ENCODE assay signal across 30 cellular contexts in the genomic region with DNA sequence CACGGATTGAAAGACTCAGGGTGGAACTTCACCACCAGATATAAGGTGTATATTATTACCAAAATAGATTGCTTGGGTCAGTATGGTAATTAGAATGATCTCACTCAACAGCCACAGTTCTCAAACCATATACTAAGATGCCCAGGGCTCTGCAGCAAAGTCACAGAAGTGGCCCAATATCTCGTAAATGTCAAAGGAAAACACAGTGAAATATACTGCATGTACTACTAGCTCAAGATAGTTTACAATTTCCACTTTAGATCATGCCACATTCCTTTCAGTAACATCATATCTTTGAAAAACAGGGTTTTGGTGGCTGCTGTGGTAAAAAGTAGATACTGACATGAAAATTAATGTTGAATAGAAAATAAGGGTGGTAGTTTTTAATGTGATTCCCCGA.
"Had no signal": no experiment of that assay in that cellular context is flagged by ENCODE, and none has a peak within 500 bp of the region (broad histone marks: within the 10 kb centered on the region; RNA-seq: fewer than 3 reads in every experiment).

No MANE protein-coding gene starts in this region.

- H3K36me3 ChIP-seq: adrenal gland, esophagus muscularis mucosa, gastroesophageal sphincter, heart right ventricle had no signal

- FAIRE-seq: colon had no signal

- H3K27me3 ChIP-seq: adrenal gland, body of pancreas, esophagus muscularis mucosa, gastroesophageal sphincter, heart right ventricle had no signal

- ATAC-seq: activated CD4-positive, alpha-beta T cell treated with anti-CD3 and anti-CD28 coated beads for 36 hours; activated CD8-positive, alpha-beta memory T cell treated with anti-CD3 and anti-CD28 coated beads, Interleukin-2, amount 10 ng/mL, durations not matched to agents 7 days and 5 days; activated CD8-positive, alpha-beta T cell treated with anti-CD3 and anti-CD28 coated beads, Interleukin-2, amount 10 ng/mL, durations not matched to agents 7 days and 5 days; activated naive CD8-positive, alpha-beta T cell treated with anti-CD3 and anti-CD28 coated beads, Interleukin-2, amount 50 U/mL, for 24 hours; body of pancreas; effector memory CD8-positive, alpha-beta T cell; gastroesophageal sphincter; heart right ventricle had no signal

- H3K9me3 ChIP-seq: adrenal gland, body of pancreas, esophagus muscularis mucosa, gastroesophageal sphincter, heart right ventricle had no signal

- H3K27ac ChIP-seq: adrenal gland, body of pancreas, esophagus muscularis mucosa, gastroesophageal sphincter, heart right ventricle had no signal

- H3K4me3 ChIP-seq: adrenal gland, body of pancreas, esophagus muscularis mucosa, gastroesophageal sphincter, heart right ventricle had no signal

- DNase-seq: activated CD4-positive, alpha-beta memory T cell treated with anti-CD3 and anti-CD28 coated beads for 36 hours; activated CD4-positive, alpha-beta T cell treated with anti-CD3 and anti-CD28 coated beads for 36 hours; activated CD4-positive, alpha-beta T cell treated with anti-CD3 and anti-CD28 coated beads, Interleukin-2, amount 10 ng/mL, durations not matched to agents 24 days and 14 days; activated CD4-positive, CD25-positive, alpha-beta regulatory T cell; activated CD4-positive, CD25-positive, alpha-beta regulatory T cell treated with anti-CD3 and anti-CD28 coated beads, Interleukin-2, amount 50 U/mL, for 72 hours; activated CD8-positive, alpha-beta memory T cell treated with anti-CD3 and anti-CD28 coated beads, Interleukin-2, amount 10 ng/mL, durations not matched to agents 7 days and 5 days; activated CD8-positive, alpha-beta memory T cell treated with anti-CD3 and anti-CD28 coated beads, Interleukin-2, amount 50 U/mL, for 4 hours; activated CD8-positive, alpha-beta T cell treated with anti-CD3 and anti-CD28 coated beads, Interleukin-2, amount 10 ng/mL, durations not matched to agents 7 days and 5 days; activated effector memory CD4-positive, alpha-beta T cell treated with anti-CD3 and anti-CD28 coated beads, Interleukin-2, amount 50 U/mL, for 16 hours; activated naive CD4-positive, alpha-beta T cell treated with anti-CD3 and anti-CD28 coated beads for 36 hours; activated naive CD8-positive, alpha-beta T cell treated with anti-CD3 and anti-CD28 coated beads for 36 hours; activated naive CD8-positive, alpha-beta T cell treated with anti-CD3 and anti-CD28 coated beads, Interleukin-2, amount 50 U/mL, for 24 hours; activated T-cell treated with anti-CD3 and anti-CD28 coated beads, Interleukin-2, amount 50 U/mL, for 1 hour; activated T-cell treated with anti-CD3 and anti-CD28 coated beads, Interleukin-2, amount 50 U/mL, for 48 hours; adrenal gland; amygdala; aorta; body of pancreas; caudate nucleus; cortex of kidney; dermis blood vessel endothelial cell; effector CD4-positive, alpha-beta T cell; effector memory CD8-positive, alpha-beta T cell; erythroblast; foreskin melanocyte; heart right ventricle; T-helper 2 cell had no signal
